Comparison of ENCODE assay signal across 8 cellular contexts in the genomic region with DNA sequence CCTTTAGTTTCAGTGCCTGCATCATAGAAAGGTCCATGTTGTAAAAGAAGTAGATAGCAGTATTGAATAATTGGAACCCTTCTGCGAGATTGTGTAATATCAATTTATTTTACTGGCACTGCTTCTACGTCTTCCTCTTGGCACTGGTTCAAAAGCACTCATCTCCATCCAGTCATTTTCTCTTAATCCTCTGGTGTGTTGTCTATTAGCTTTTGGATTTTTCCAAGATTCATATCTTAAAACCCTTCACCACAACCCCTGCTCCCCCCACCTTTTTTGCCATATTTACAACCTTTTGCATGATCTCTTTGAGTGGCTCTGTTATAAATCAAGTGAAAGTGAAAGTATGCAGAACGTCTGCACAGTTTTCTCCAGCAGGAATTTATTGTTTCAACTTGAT.
A peak's percentile ranks its signal among the peaks of the same experiment; 100 is the strongest.
DNase-seq lines count a peak whose midpoint lies in the region; ATAC-seq, FAIRE-seq and TF ChIP-seq lines count a peak whose summit lies in the region.

No MANE protein-coding gene starts in this region.

- H3K9me3 ChIP-seq in KOPT-K1 (ENCODE audit: insufficient read depth, low read length, poor library complexity, severe bottlenecking) (no peaks in the 10 kb centered on the region), liver (ENCODE audit: control insufficient read depth in 4 of 4, low read length in 3 of 4) (no peaks in the 10 kb centered on the region)

- H3K4me3 ChIP-seq in liver (ENCODE audit: low read depth in 1 of 3, low read length in 3 of 3), result peak overlapping the region; percentile 44 to 59 (median 53)

- H3K27ac ChIP-seq in KOPT-K1 (ENCODE audit: low read depth, low read length, poor library complexity, severe bottlenecking) (peak overlapping the region; percentile 49), liver (ENCODE audit: low read depth in 1 of 2, low read length in 2 of 2) (no peak overlapping the region)

- no peaks in the 10 kb centered on the region for H3K4me1 ChIP-seq in liver (ENCODE audit: control insufficient read depth in 4 of 4, insufficient read depth in 4 of 4, low read length in 3 of 4)

- peak; percentile 32 for DNase-seq in EL
- no peak for DNase-seq in activated naive CD8-positive, alpha-beta T cell treated with anti-CD3 and anti-CD28 coated beads, Interleukin-2, amount 10 ng/mL, durations not matched to agents 7 days and 5 days
- DNase-seq in NCI-H1694 treated with DMSO at 0.1 percent for 48 hours (lab: John Stamatoyannopoulos, UW), result no peak
- DNase-seq in SIG-M5 treated with dmso at 0.1 percent for 504 hours (lab: John Stamatoyannopoulos, UW; ENCODE audit: unreplicated experiment), result no peak
- no peak for DNase-seq in HTR-8/SVneo (ENCODE audit: insufficient read length, low spot score)
- no peak for DNase-seq in NCI-H82 treated with DMSO at 0.1 percent for 48 hours (lab: John Stamatoyannopoulos, UW; ENCODE audit: unreplicated experiment)

- H3K36me3 ChIP-seq in KOPT-K1 (ENCODE audit: insufficient read depth, low read length) (no peaks in the 10 kb centered on the region), liver (ENCODE audit: control insufficient read depth in 4 of 4, insufficient read depth in 3 of 4, low read depth in 1 of 4, low read length in 3 of 4) (no peaks in the 10 kb centered on the region)

- peak overlapping the region; percentile 79 for H3K27ac Mint-ChIP-seq in activated naive CD8-positive, alpha-beta T cell treated with anti-CD3 and anti-CD28 coated beads, Interleukin-2, amount 10 ng/mL, durations not matched to agents 7 days and 5 days

- TF ChIP-seq CTCF in liver (IDR thresholded peaks at IDR 0.05; ENCODE audit: low read depth, low read length, missing input control), result no peak

- TF ChIP-seq RAD21 in liver (IDR thresholded peaks at IDR 0.05), result no peak

- H3K4me1 Mint-ChIP-seq in activated naive CD8-positive, alpha-beta T cell treated with anti-CD3 and anti-CD28 coated beads, Interleukin-2, amount 10 ng/mL, durations not matched to agents 7 days and 5 days, result peaks cover 8% of the 10 kb centered on the region

- peaks cover 1% of the 10 kb centered on the region for H3K9me3 Mint-ChIP-seq in activated naive CD8-positive, alpha-beta T cell treated with anti-CD3 and anti-CD28 coated beads, Interleukin-2, amount 10 ng/mL, durations not matched to agents 7 days and 5 days

- POLR2A ChIA-PET in activated naive CD8-positive, alpha-beta T cell treated with anti-CD3 and anti-CD28 coated beads, Interleukin-2, amount 10 ng/mL, durations not matched to agents 7 days and 5 days (lab: Charles Lee), result no interaction called here

- no peaks in the 10 kb centered on the region for H3K27me3 ChIP-seq in liver (ENCODE audit: control insufficient read depth in 4 of 4, insufficient read depth in 4 of 4, low read length in 3 of 4)

- FAIRE-seq in HTR-8/SVneo (lab: Jason Lieb, UNC), result no peak

- ATAC-seq in activated naive CD8-positive, alpha-beta T cell treated with anti-CD3 and anti-CD28 coated beads, Interleukin-2, amount 10 ng/mL, durations not matched to agents 7 days and 5 days (ENCODE audit: low read depth), result peak; percentile 47

- 3% methylated on average over 3 of the region's 3 CpGs for WGBS in liver

- no peak overlapping the region for H3K9ac ChIP-seq in liver (ENCODE audit: low read depth in 1 of 2, low read length in 2 of 2)

- peak overlapping the region; percentile 88 for H3K4me3 Mint-ChIP-seq in activated naive CD8-positive, alpha-beta T cell treated with anti-CD3 and anti-CD28 coated beads, Interleukin-2, amount 10 ng/mL, durations not matched to agents 7 days and 5 days

- H3K36me3 Mint-ChIP-seq in activated naive CD8-positive, alpha-beta T cell treated with anti-CD3 and anti-CD28 coated beads, Interleukin-2, amount 10 ng/mL, durations not matched to agents 7 days and 5 days, result no peaks in the 10 kb centered on the region

- no peaks in the 10 kb centered on the region for H3K27me3 Mint-ChIP-seq in activated naive CD8-positive, alpha-beta T cell treated with anti-CD3 and anti-CD28 coated beads, Interleukin-2, amount 10 ng/mL, durations not matched to agents 7 days and 5 days

TF ChIP-seq in liver, 16 proteins besides CTCF, POLR2A, EP300 and RAD21:
- TF ChIP-seq RXRA (IDR thresholded peaks at IDR 0.05) (no peak), FOXA1 (IDR thresholded peaks at IDR 0.05) (peak; percentile 40)
TF ChIP-seq in liver: peak in this region for 1.
